In the genomic region with DNA sequence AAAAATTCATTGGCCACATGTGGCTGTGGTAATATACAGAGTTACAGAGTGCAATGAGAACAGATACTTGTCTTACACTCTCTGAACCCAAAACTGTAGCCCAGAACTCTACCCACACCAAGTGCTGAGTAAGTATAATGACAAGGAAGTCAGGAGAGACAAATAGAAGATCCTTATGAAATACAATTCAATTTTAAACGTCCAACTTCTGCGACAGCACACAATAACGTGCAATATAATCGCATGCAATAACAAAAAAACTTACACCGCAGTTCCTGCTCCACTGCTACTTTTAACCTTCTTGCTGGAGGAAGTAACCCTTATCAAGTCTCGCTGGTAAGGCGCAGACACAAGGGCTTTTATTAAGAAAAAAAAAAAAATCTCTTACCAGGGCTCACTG, we compare ENCODE assay signal across 8 cellular contexts.
DNase-seq lines count a peak whose midpoint lies in the region; TF ChIP-seq lines count a peak whose summit lies in the region.

No MANE protein-coding gene starts in this region.

- peak overlapping the region; percentile 90 for H3K27ac ChIP-seq in subcutaneous abdominal adipose tissue (ENCODE audit: low read depth, low read length)

- DNase-seq in SKM-1 treated with dmso at 0.1 percent for 144 hours (lab: John Stamatoyannopoulos, UW; ENCODE audit: unreplicated experiment): peak; percentile 9
- DNase-seq in SKM-1 (lab: John Stamatoyannopoulos, UW; ENCODE audit: unreplicated experiment): no peak
- DNase-seq in stimulated activated CD4-positive, alpha-beta T cell treated with anti-CD3 and anti-CD28 coated beads, Interleukin-2, amount 100 ng/mL, for 48 hours: no peak
- no peak for DNase-seq in RPMI8226
- no peak for DNase-seq in activated effector memory CD4-positive, alpha-beta T cell treated with Interleukin-2 at 50 U/mL for 16 hours

- H3K9me3 ChIP-seq in iPS-15b (ENCODE audit: control insufficient read depth, insufficient read depth, low read length) (no peaks in the 10 kb centered on the region), subcutaneous abdominal adipose tissue (ENCODE audit: control insufficient read depth in 5 of 5, low read length in 5 of 5) (no peaks in the 10 kb centered on the region)

- H3K4me1 ChIP-seq in iPS-15b (ENCODE audit: control insufficient read depth, insufficient read depth, low read length) (no peaks in the 10 kb centered on the region), subcutaneous abdominal adipose tissue (ENCODE audit: control insufficient read depth in 5 of 5, insufficient read depth in 5 of 5, low read length in 5 of 5) (peaks cover 6 to 62% (median 47%) of the 10 kb centered on the region in 5 donors)

- H3K4me3 ChIP-seq in WI38 (ENCODE audit: low read depth, low read length) (peak overlapping the region; percentile 84), iPS-15b (ENCODE audit: low read depth, low read length) (peak overlapping the region; percentile 94), subcutaneous abdominal adipose tissue (ENCODE audit: low read depth in 1 of 5, low read length in 5 of 5) (peak overlapping the region; percentile 85 to 99 (median 95))

- H3K27me3 ChIP-seq in iPS-15b (ENCODE audit: control insufficient read depth, insufficient read depth, low read length) (no peaks in the 10 kb centered on the region), subcutaneous abdominal adipose tissue (ENCODE audit: control insufficient read depth in 5 of 5, insufficient read depth in 4 of 5, low read length in 5 of 5) (no peaks in the 10 kb centered on the region)

- no peak for TF ChIP-seq CTCF in WI38 (IDR thresholded peaks at IDR 0.05; ENCODE audit: low read depth, low read length)

- peaks cover 6% of the 10 kb centered on the region for H3K36me3 ChIP-seq in iPS-15b (ENCODE audit: control insufficient read depth, insufficient read depth, low read length)
- H3K36me3 ChIP-seq in subcutaneous abdominal adipose tissue (ENCODE audit: control insufficient read depth in 5 of 5, insufficient read depth in 5 of 5, low read length in 5 of 5): peaks cover 0 to 13% (median 10%) of the 10 kb centered on the region in 5 donors

- H3K9ac ChIP-seq in iPS-15b (ENCODE audit: low read depth, low read length) (peak overlapping the region; percentile 85), subcutaneous abdominal adipose tissue (ENCODE audit: low read length in 5 of 5) (peak overlapping the region in 4 of 5 donors; percentile 93 to 98 (median 95))
